Comparison of ENCODE assay signal across 8 cellular contexts in genomic region chr17:81991684-81992513, GRCh38.
DNase-seq lines count a peak whose midpoint lies in the region; ATAC-seq and TF ChIP-seq lines count a peak whose summit lies in the region.

No MANE protein-coding gene starts in this region.

- ATAC-seq in stimulated activated naive B cell treated with anti-CD40 and anti-IgM and Interleukin-4, amounts not matched to agents 10 μg/mL and 1 μg/mL and 100 μg/mL, for 72 hours (replicated peaks), result no peak
- no peak for ATAC-seq in HG03280 (IDR thresholded peaks at IDR 0.05; ENCODE audit: unreplicated experiment)

- H3K9me3 ChIP-seq in iPS-15b (ENCODE audit: control insufficient read depth, insufficient read depth, low read length), result no peaks in the 10 kb centered on the region

- POLR2A ChIA-PET in HEK293T (lab: Yijun Ruan, JAX), result no interaction called here

- H3K27me3 Mint-ChIP-seq in stimulated activated naive B cell treated with anti-CD40 and anti-IgM and Interleukin-4, amounts not matched to agents 10 μg/mL and 1 μg/mL and 100 μg/mL, for 72 hours, result no peaks in the 10 kb centered on the region

- no peak for TF ChIP-seq CTCF in astrocyte of the spinal cord (IDR thresholded peaks at IDR 0.05; ENCODE audit: low read depth, low read length)

- CTCF ChIA-PET in HEK293T (lab: Yijun Ruan, JAX), result no interaction called here

- peaks cover 5% of the 10 kb centered on the region for H3K36me3 ChIP-seq in iPS-15b (ENCODE audit: control insufficient read depth, insufficient read depth, low read length)

- H3K27ac Mint-ChIP-seq in stimulated activated naive B cell treated with anti-CD40 and anti-IgM and Interleukin-4, amounts not matched to agents 10 μg/mL and 1 μg/mL and 100 μg/mL, for 72 hours, result peak overlapping the region; percentile 31

- peaks cover 5 to 21% of the 10 kb centered on the region in 2 donors for H3K4me1 Mint-ChIP-seq in stimulated activated naive B cell treated with anti-CD40 and anti-IgM and Interleukin-4, amounts not matched to agents 10 μg/mL and 1 μg/mL and 100 μg/mL, for 72 hours

- H3K9ac ChIP-seq in iPS-15b (ENCODE audit: low read depth, low read length), result peak overlapping the region; percentile 47

- in situ Hi-C loops in astrocyte of the spinal cord (cut with HindIII; ENCODE audit: low sequenced_read_pairs), result no loop called here

- no peaks in the 10 kb centered on the region for H3K27me3 ChIP-seq in iPS-15b (ENCODE audit: control insufficient read depth, insufficient read depth, low read length)

- no peaks in the 10 kb centered on the region for H3K4me1 ChIP-seq in iPS-15b (ENCODE audit: control insufficient read depth, insufficient read depth, low read length)

- no peak overlapping the region for H3K4me3 Mint-ChIP-seq in stimulated activated naive B cell treated with anti-CD40 and anti-IgM and Interleukin-4, amounts not matched to agents 10 μg/mL and 1 μg/mL and 100 μg/mL, for 72 hours

- H3K4me3 ChIP-seq in astrocyte of the spinal cord (ENCODE audit: low read depth, low read length) (no peak overlapping the region), iPS-15b (ENCODE audit: low read depth, low read length) (no peak overlapping the region)

- H3K9me3 Mint-ChIP-seq in stimulated activated naive B cell treated with anti-CD40 and anti-IgM and Interleukin-4, amounts not matched to agents 10 μg/mL and 1 μg/mL and 100 μg/mL, for 72 hours, result no peaks in the 10 kb centered on the region

- peaks cover 25 to 31% of the 10 kb centered on the region in 2 donors for H3K36me3 Mint-ChIP-seq in stimulated activated naive B cell treated with anti-CD40 and anti-IgM and Interleukin-4, amounts not matched to agents 10 μg/mL and 1 μg/mL and 100 μg/mL, for 72 hours

- DNase-seq in HuH-7 (ENCODE audit: low spot score) (peak; percentile 86), astrocyte of the spinal cord (ENCODE audit: low read depth, low spot score) (peak; percentile 76), activated gamma-delta T cell (lab: John Stamatoyannopoulos, UW) (no peak), HEK293T (ENCODE audit: extremely low spot score) (no peak)
- no peak for DNase-seq in stimulated activated naive B cell treated with anti-CD40 and anti-IgM and Interleukin-4, amounts not matched to agents 10 μg/mL and 1 μg/mL and 100 μg/mL, for 72 hours
- DNase-seq in activated naive CD4-positive, alpha-beta T cell (lab: John Stamatoyannopoulos, UW), result no peak

TF ChIP-seq in HEK293T, 16 proteins besides CTCF, POLR2A, EP300 and RAD21:
- TF ChIP-seq FOXK2 (IDR thresholded peaks at IDR 0.05) (no peak), L3MBTL2 (conservative IDR thresholded peaks at IDR 0.05) (no peak), PKNOX1 (IDR thresholded peaks at IDR 0.05) (no peak), NFRKB (IDR thresholded peaks at IDR 0.05) (no peak), SP1 (IDR thresholded peaks at IDR 0.05) (no peak), FOXA1 (IDR thresholded peaks at IDR 0.05) (no peak), CTBP1 (IDR thresholded peaks at IDR 0.05; ENCODE audit: borderline replicate concordance) (no peak), ZNF384 (IDR thresholded peaks at IDR 0.05) (no peak), FOXM1 (IDR thresholded peaks at IDR 0.05; ENCODE audit: borderline replicate concordance) (no peak), ARNT (IDR thresholded peaks at IDR 0.05) (no peak), TARDBP (IDR thresholded peaks at IDR 0.05) (no peak), ELF4 (IDR thresholded peaks at IDR 0.05) (no peak), BHLHE40 (IDR thresholded peaks at IDR 0.05; ENCODE audit: borderline replicate concordance) (no peak)

Comparison
In these comparisons a context has a peak if more than half of its experiments do, and no peak if none do; other contexts are left out.
1. DNase-seq: peak in HuH-7 (single experiment) and astrocyte of the spinal cord (single experiment); none in stimulated activated naive B cell treated with anti-CD40 and anti-IgM and Interleukin-4, amounts not matched to agents 10 μg/mL and 1 μg/mL and 100 μg/mL, for 72 hours (single experiment), activated gamma-delta T cell (single experiment), activated naive CD4-positive, alpha-beta T cell (0 of 4) and HEK293T (single experiment).